2 cellular contexts compared by ENCODE assay signal in genomic region chr5:113176196-113176595, GRCh38.
TF ChIP-seq lines count a peak whose summit lies in the region.

No MANE protein-coding gene starts in this region.

TF ChIP-seq in liver, 16 proteins besides CTCF, POLR2A, EP300 and RAD21:
- no peak for TF ChIP-seq REST (IDR thresholded peaks at IDR 0.05)
- no peak for TF ChIP-seq RXRA (IDR thresholded peaks at IDR 0.05)
- TF ChIP-seq, protein P1, sequence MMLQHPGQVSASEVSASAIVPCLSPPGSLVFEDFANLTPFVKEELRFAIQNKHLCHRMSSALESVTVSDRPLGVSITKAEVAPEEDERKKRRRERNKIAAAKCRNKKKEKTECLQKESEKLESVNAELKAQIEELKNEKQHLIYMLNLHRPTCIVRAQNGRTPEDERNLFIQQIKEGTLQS (IDR thresholded peaks at IDR 0.05), result no peak
- TF ChIP-seq FOXA2 (IDR thresholded peaks at IDR 0.05), result no peak
- TF ChIP-seq, protein P2, sequence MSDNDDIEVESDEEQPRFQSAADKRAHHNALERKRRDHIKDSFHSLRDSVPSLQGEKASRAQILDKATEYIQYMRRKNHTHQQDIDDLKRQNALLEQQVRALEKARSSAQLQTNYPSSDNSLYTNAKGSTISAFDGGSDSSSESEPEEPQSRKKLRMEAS (IDR thresholded peaks at IDR 0.05), result no peak
- no peak for TF ChIP-seq SP1 (IDR thresholded peaks at IDR 0.05)
- no peak for TF ChIP-seq NR2F2 (IDR thresholded peaks at IDR 0.05)
- no peak for TF ChIP-seq EGR1 (IDR thresholded peaks at IDR 0.05; ENCODE audit: low read depth in 2 of 2)
- no peak for TF ChIP-seq HNF4A (conservative IDR thresholded peaks at IDR 0.05)
- TF ChIP-seq, protein P3, sequence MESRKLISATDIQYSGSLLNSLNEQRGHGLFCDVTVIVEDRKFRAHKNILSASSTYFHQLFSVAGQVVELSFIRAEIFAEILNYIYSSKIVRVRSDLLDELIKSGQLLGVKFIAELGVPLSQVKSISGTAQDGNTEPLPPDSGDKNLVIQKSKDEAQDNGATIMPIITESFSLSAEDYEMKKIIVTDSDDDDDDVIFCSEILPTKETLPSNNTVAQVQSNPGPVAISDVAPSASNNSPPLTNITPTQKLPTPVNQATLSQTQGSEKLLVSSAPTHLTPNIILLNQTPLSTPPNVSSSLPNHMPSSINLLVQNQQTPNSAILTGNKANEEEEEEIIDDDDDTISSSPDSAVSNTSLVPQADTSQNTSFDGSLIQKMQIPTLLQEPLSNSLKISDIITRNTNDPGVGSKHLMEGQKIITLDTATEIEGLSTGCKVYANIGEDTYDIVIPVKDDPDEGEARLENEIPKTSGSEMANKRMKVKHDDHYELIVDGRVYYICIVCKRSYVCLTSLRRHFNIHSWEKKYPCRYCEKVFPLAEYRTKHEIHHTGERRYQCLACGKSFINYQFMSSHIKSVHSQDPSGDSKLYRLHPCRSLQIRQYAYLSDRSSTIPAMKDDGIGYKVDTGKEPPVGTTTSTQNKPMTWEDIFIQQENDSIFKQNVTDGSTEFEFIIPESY (IDR thresholded peaks at IDR 0.05), result no peak
- TF ChIP-seq JUND (IDR thresholded peaks at IDR 0.05), result no peak
- no peak for TF ChIP-seq HNF4G (IDR thresholded peaks at IDR 0.05)
- no peak for TF ChIP-seq TAF1 (conservative IDR thresholded peaks at IDR 0.05)
- TF ChIP-seq GABPA (IDR thresholded peaks at IDR 0.05 in 1 of 2, conservative IDR thresholded peaks at IDR 0.05 in 1 of 2), result no peak

TF ChIP-seq in HepG2, 621 proteins besides CTCF, POLR2A, EP300 and RAD21 (continued from another document):
- no peak for TF ChIP-seq AHDC1 (CRISPR knock-in tag; IDR thresholded peaks at IDR 0.05; ENCODE audit: borderline replicate concordance)
- TF ChIP-seq, protein P4, sequence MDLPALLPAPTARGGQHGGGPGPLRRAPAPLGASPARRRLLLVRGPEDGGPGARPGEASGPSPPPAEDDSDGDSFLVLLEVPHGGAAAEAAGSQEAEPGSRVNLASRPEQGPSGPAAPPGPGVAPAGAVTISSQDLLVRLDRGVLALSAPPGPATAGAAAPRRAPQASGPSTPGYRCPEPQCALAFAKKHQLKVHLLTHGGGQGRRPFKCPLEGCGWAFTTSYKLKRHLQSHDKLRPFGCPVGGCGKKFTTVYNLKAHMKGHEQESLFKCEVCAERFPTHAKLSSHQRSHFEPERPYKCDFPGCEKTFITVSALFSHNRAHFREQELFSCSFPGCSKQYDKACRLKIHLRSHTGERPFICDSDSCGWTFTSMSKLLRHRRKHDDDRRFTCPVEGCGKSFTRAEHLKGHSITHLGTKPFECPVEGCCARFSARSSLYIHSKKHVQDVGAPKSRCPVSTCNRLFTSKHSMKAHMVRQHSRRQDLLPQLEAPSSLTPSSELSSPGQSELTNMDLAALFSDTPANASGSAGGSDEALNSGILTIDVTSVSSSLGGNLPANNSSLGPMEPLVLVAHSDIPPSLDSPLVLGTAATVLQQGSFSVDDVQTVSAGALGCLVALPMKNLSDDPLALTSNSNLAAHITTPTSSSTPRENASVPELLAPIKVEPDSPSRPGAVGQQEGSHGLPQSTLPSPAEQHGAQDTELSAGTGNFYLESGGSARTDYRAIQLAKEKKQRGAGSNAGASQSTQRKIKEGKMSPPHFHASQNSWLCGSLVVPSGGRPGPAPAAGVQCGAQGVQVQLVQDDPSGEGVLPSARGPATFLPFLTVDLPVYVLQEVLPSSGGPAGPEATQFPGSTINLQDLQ (CRISPR knock-in tag; IDR thresholded peaks at IDR 0.05), result no peak
